8 cellular contexts compared by ENCODE assay signal in the genomic region with DNA sequence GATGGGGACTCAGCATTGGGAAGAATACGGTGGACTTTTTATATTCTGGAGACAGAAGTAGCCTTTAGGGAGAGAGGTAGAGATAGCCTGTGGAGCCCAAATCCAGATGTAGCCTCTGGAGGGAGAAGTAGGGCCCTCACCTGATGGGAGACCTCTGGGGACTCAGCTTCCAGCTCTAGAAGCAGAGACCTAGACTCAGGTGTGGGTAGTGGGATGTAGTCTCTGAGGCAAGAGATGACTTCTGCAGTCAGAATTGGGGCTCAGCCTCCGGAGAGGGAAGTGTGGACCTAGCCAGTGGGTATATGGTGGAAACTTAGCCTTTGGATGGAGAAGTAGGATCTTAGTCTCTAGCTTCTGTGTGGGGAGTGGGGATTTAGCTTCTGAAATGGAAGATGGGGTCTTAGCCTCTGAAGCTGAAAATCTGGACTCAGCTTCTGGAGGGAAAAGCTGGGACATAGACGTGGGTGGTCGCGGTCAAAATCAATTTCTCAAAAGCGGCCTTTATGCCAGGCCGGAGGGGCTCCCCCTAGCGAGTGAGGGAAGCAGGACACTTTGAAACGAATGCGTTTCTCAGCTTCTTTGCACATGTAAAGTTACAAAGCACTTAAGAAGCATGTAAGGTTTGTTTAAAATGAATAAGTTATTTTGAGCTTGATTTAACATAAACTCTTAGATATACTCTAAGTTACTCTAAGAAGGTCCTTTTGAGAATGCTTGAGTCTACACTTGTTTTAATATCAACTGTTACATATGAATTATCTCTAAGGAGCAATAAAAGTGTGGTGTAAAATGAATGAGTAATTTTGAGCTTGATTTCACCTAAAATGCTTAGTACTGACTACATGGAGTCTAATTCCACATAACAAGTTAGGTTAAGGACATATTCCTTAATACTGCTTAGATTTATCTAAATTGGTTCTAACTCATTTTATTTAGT. TPM values are rescaled to one million over a fixed set of nuclear protein-coding genes. Genes with fewer than 3 reads are reported as not detected.
A peak's percentile ranks its signal among the peaks of the same experiment; 100 is the strongest.
DNase-seq lines count a peak whose midpoint lies in the region; ATAC-seq and TF ChIP-seq lines count a peak whose summit lies in the region.

No MANE protein-coding gene starts in this region.

- H3K79me2 ChIP-seq in SU-DHL-6 (ENCODE audit: insufficient read depth, low read length) = no peaks in the 10 kb centered on the region

- no peak for ATAC-seq in CD8-positive, alpha-beta T cell
- ATAC-seq in sciatic nerve = no peak

- no peak overlapping the region for H3K4me3 ChIP-seq in CD8-positive, alpha-beta T cell (ENCODE audit: low read depth, low read length)
- no peak overlapping the region for H3K4me3 ChIP-seq in HEK293 (ENCODE audit: low read depth, low read length)
- no peak overlapping the region for H3K4me3 ChIP-seq in SU-DHL-6 (ENCODE audit: insufficient read depth, low read length, poor library complexity, severe bottlenecking)
- H3K4me3 ChIP-seq in astrocyte of the spinal cord (ENCODE audit: low read depth, low read length) = no peak overlapping the region

- no peaks in the 10 kb centered on the region for H4K20me1 ChIP-seq in SU-DHL-6 (ENCODE audit: low read depth, low read length)

- no peak overlapping the region for H3K27ac ChIP-seq in CD8-positive, alpha-beta T cell (ENCODE audit: low read depth, low read length)
- H3K27ac ChIP-seq in HEK293 (ENCODE audit: extremely low read depth, low read depth, low read length) (no peak overlapping the region), SU-DHL-6 (ENCODE audit: low read depth, low read length) (no peak overlapping the region)

- H3K4me1 ChIP-seq in CD8-positive, alpha-beta T cell (ENCODE audit: insufficient read depth, low read length) = peaks cover 10% of the 10 kb centered on the region
- no peaks in the 10 kb centered on the region; the same call in 1 of the 2 replicates for H3K4me1 ChIP-seq in HEK293 (ENCODE audit: control insufficient read depth, insufficient read depth, low read length)

- no peaks in the 10 kb centered on the region for H3F3A ChIP-seq in SU-DHL-6 (ENCODE audit: insufficient read depth)

- H2AFZ ChIP-seq in SU-DHL-6 (ENCODE audit: low read depth, low read length, severe bottlenecking) = no peak overlapping the region

- peaks cover 2% of the 10 kb centered on the region for H3K27me3 Mint-ChIP-seq in CD8-positive, alpha-beta T cell (ENCODE audit: low read depth)

- no peaks in the 10 kb centered on the region for H3K36me3 ChIP-seq in CD8-positive, alpha-beta T cell (ENCODE audit: insufficient read depth, low read length)
- no peaks in the 10 kb centered on the region for H3K36me3 ChIP-seq in HEK293 (ENCODE audit: control insufficient read depth in 2 of 2, insufficient read depth in 1 of 2, low read length in 2 of 2)
- H3K36me3 ChIP-seq in SU-DHL-6 (ENCODE audit: low read length) = no peaks in the 10 kb centered on the region

- no peak overlapping the region for H3K4me2 ChIP-seq in SU-DHL-6 (ENCODE audit: low read depth, low read length, poor library complexity, severe bottlenecking)

- no peak overlapping the region for H3K27ac Mint-ChIP-seq in CD8-positive, alpha-beta T cell

- H3K36me3 Mint-ChIP-seq in CD8-positive, alpha-beta T cell = no peaks in the 10 kb centered on the region

- in situ Hi-C loops in astrocyte of the spinal cord (cut with HindIII; ENCODE audit: low sequenced_read_pairs) = no loop called here

- no peaks in the 10 kb centered on the region for H3K9me3 Mint-ChIP-seq in CD8-positive, alpha-beta T cell

- CTCF ChIA-PET in CD8-positive, alpha-beta T cell (lab: Charles Lee) = interaction anchor here (0.6 to 2.6 kb wide), 29 partner anchors 7 to 231 kb away, joined by 3 to 34 read pairs (median 5); a partner anchor contains a TSS
- CTCF ChIA-PET in HEK293 (lab: Yijun Ruan, JAX) = interaction anchor here (0.6 to 7.7 kb wide), 60 partner anchors 10 to 607 kb away, joined by 3 to 171 read pairs (median 4); a partner anchor contains a TSS

- intact Hi-C loops in CD8-positive, alpha-beta T cell (cut with DNase I, micrococcal nuclease) = loop anchor here in 1 of 2 experiments (5.0 to 10.0 kb wide), 4 partner anchors 131 to 883 kb away; a partner anchor contains a TSS
- intact Hi-C loops in sciatic nerve (cut with DNase I) = loop anchor here (10.0 kb wide), 1 partner anchor 133 kb away; a partner anchor contains a TSS

- H3K9me2 ChIP-seq in SU-DHL-6 (replicated peaks; ENCODE audit: insufficient read depth, low read length) = no peaks in the 10 kb centered on the region

- DNase-seq in CD8-positive, alpha-beta T cell = peak in 5 of 7 experiments; percentile 34 to 66 (median 58)
- peak; percentile 49 for DNase-seq in astrocyte of the spinal cord (ENCODE audit: low read depth, low spot score)
- peak; percentile 64 for DNase-seq in inferior parietal cortex (ENCODE audit: extremely low spot score)
- peak; percentile 37 to 55 for DNase-seq in stimulated activated CD4-positive, alpha-beta T cell treated with anti-CD3 and anti-CD28 coated beads, Interleukin-4, amount 100 ng/mL, for 48 hours (ENCODE audit: low read depth in 2 of 2)
- no peak for DNase-seq in sciatic nerve (ENCODE audit: low spot score)
- no peak for DNase-seq in GDM1 (lab: John Stamatoyannopoulos, UW)

- H3K27me3 ChIP-seq in CD8-positive, alpha-beta T cell (ENCODE audit: insufficient read depth, low read length) = no peaks in the 10 kb centered on the region
- no peaks in the 10 kb centered on the region for H3K27me3 ChIP-seq in SU-DHL-6 (ENCODE audit: low read length)

- H3K9me3 ChIP-seq in CD8-positive, alpha-beta T cell (ENCODE audit: low read length) = no peaks in the 10 kb centered on the region
- H3K9me3 ChIP-seq in HEK293 (ENCODE audit: control insufficient read depth, insufficient read depth, low read depth, low read length) = no peaks in the 10 kb centered on the region
- H3K9me3 ChIP-seq in SU-DHL-6 (ENCODE audit: insufficient read depth, low read length) = no peaks in the 10 kb centered on the region

- H3K4me1 Mint-ChIP-seq in CD8-positive, alpha-beta T cell (ENCODE audit: low read depth) = peaks cover 12% of the 10 kb centered on the region

- no peak overlapping the region for H3K9ac ChIP-seq in SU-DHL-6 (ENCODE audit: low read length)

- TF ChIP-seq CTCF in CD8-positive, alpha-beta T cell (IDR thresholded peaks at IDR 0.05) = peak; percentile 91
- peak; percentile 65 for TF ChIP-seq CTCF in HEK293 (tag by site-specific recombination; IDR thresholded peaks at IDR 0.05)
- peak; percentile 89 for TF ChIP-seq CTCF in SU-DHL-6 (IDR thresholded peaks at IDR 0.05; ENCODE audit: insufficient read depth, low read length, poor library complexity, severe bottlenecking)
- peak; percentile 94 for TF ChIP-seq CTCF in astrocyte of the spinal cord (IDR thresholded peaks at IDR 0.05; ENCODE audit: low read depth, low read length)

- POLR2A ChIA-PET in CD8-positive, alpha-beta T cell (lab: Charles Lee) = interaction anchor here (0.5 to 1.4 kb wide), 4 partner anchors 24 to 130 kb away, joined by 3 to 4 read pairs (median 4); a partner anchor contains a TSS
- POLR2A ChIA-PET in HEK293 (lab: Yijun Ruan, JAX) = interaction anchor here (0.6 to 1.8 kb wide), 5 partner anchors 9 to 137 kb away, joined by 3 to 25 read pairs (median 9); a partner anchor contains a TSS

- no peak overlapping the region for H3K4me3 Mint-ChIP-seq in CD8-positive, alpha-beta T cell

TF ChIP-seq in HEK293, 187 proteins besides CTCF, POLR2A, EP300 and RAD21:
- TF ChIP-seq, protein P1, sequence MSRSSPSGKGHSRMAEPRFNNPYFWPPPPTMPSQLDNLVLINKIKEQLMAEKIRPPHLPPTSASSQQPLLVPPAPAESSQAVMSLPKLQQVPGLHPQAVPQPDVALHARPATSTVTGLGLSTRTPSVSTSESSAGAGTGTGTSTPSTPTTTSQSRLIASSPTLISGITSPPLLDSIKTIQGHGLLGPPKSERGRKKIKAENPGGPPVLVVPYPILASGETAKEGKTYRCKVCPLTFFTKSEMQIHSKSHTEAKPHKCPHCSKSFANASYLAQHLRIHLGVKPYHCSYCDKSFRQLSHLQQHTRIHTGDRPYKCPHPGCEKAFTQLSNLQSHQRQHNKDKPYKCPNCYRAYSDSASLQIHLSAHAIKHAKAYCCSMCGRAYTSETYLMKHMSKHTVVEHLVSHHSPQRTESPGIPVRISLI (tag by site-specific recombination; IDR thresholded peaks at IDR 0.05) = no peak
- TF ChIP-seq, protein P2, sequence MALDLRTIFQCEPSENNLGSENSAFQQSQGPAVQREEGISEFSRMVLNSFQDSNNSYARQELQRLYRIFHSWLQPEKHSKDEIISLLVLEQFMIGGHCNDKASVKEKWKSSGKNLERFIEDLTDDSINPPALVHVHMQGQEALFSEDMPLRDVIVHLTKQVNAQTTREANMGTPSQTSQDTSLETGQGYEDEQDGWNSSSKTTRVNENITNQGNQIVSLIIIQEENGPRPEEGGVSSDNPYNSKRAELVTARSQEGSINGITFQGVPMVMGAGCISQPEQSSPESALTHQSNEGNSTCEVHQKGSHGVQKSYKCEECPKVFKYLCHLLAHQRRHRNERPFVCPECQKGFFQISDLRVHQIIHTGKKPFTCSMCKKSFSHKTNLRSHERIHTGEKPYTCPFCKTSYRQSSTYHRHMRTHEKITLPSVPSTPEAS (tag by site-specific recombination; IDR thresholded peaks at IDR 0.05) = no peak
- TF ChIP-seq ZSCAN30 (tag by site-specific recombination; IDR thresholded peaks at IDR 0.05) (0 out of 2 replicates have a peak, but pooled peaks have one; percentile 22), EGR2 (tag by site-specific recombination; IDR thresholded peaks at IDR 0.05; ENCODE audit: low read depth) (peak; percentile 49), ZNF24 (tag by site-specific recombination; IDR thresholded peaks at IDR 0.05) (no peak), ZNF548 (tag by site-specific recombination; IDR thresholded peaks at IDR 0.05) (no peak), ZNF140 (tag by site-specific recombination; IDR thresholded peaks at IDR 0.05) (no peak), RBAK (tag by site-specific recombination; IDR thresholded peaks at IDR 0.05) (no peak), HOXA7 (CRISPR knock-in tag; IDR thresholded peaks at IDR 0.05; ENCODE audit: borderline replicate concordance) (no peak), ZNF701 (tag by site-specific recombination; IDR thresholded peaks at IDR 0.05) (no peak), ZNF266 (tag by site-specific recombination; IDR thresholded peaks at IDR 0.05; ENCODE audit: low read depth) (no peak), ZNF654 (tag by site-specific recombination; IDR thresholded peaks at IDR 0.05; ENCODE audit: low read depth) (0 out of 2 replicates have a peak, but pooled peaks have one; percentile 9), ZFHX2 (tag by site-specific recombination; conservative IDR thresholded peaks at IDR 0.05) (peak; percentile 64)
TF ChIP-seq in HEK293: peak in this region for 4.

RNA-seq across cellular contexts. Expression of a gene that starts 12.9 kb away (rescaled TPM):
- total RNA-seq in CD8-positive, alpha-beta T cell = 1 to 10 TPM; 3.9 to 4.9 TPM
- 16.3 TPM for total RNA-seq in sciatic nerve

RNA-seq across cellular contexts. Expression of a gene that starts 14.7 kb away (rescaled TPM):
- total RNA-seq in CD8-positive, alpha-beta T cell = not detected
- 0.22 TPM for total RNA-seq in sciatic nerve

RNA-seq across cellular contexts. Expression of a gene that starts 51.0 kb away (rescaled TPM):
- total RNA-seq in CD8-positive, alpha-beta T cell = 100 to 1,000 TPM; 176 to 180 TPM
- 64.3 TPM for total RNA-seq in sciatic nerve

Comparison
In these comparisons a context has a peak if more than half of its experiments do, and no peak if none do; other contexts are left out.
1. DNase-seq: peak in CD8-positive, alpha-beta T cell (5 of 7), astrocyte of the spinal cord (single experiment), inferior parietal cortex (single experiment) and stimulated activated CD4-positive, alpha-beta T cell treated with anti-CD3 and anti-CD28 coated beads, Interleukin-4, amount 100 ng/mL, for 48 hours (2 of 2); none in sciatic nerve (single experiment) and GDM1 (single experiment).
2. Peak in every context shown above with its lines, with median percentiles within 50 percentile points of each other: CTCF ChIP-seq.